ENCODE assay signal across 1 cellular context in genomic region chr2:46540496-46541342, GRCh38.
TF ChIP-seq lines count a peak whose summit lies in the region.

No MANE protein-coding gene starts in this region.

TF ChIP-seq in H1, 55 proteins besides CTCF, POLR2A, EP300 and RAD21:
- no peak for TF ChIP-seq SP1 (IDR thresholded peaks at IDR 0.05; ENCODE audit: low read depth, low read length)
- no peak for TF ChIP-seq ASH2L (IDR thresholded peaks at IDR 0.05; ENCODE audit: low read length)
- TF ChIP-seq MAX (IDR thresholded peaks at IDR 0.05) = no peak
- no peak for TF ChIP-seq GABPA (IDR thresholded peaks at IDR 0.05; ENCODE audit: borderline replicate concordance, insufficient read depth, low read length)
- TF ChIP-seq CHD1 (IDR thresholded peaks at IDR 0.05; ENCODE audit: low read depth, low read length) = no peak
- no peak for TF ChIP-seq SIN3A (conservative IDR thresholded peaks at IDR 0.05 in 1 of 2, IDR thresholded peaks at IDR 0.05 in 1 of 2; ENCODE audit: low read depth in 1 of 2, low read length in 2 of 2)
- TF ChIP-seq CTBP2 (IDR thresholded peaks at IDR 0.05; ENCODE audit: borderline replicate concordance, insufficient read depth, insufficient read length, low read length) = no peak
- TF ChIP-seq RBBP5 (IDR thresholded peaks at IDR 0.05; ENCODE audit: borderline replicate concordance, low read depth, low read length) = no peak
- TF ChIP-seq POU5F1 (IDR thresholded peaks at IDR 0.05; ENCODE audit: low read depth, low read length) = no peak
- no peak for TF ChIP-seq RXRA (IDR thresholded peaks at IDR 0.05; ENCODE audit: insufficient read depth, low read depth, low read length)
- no peak for TF ChIP-seq USF2 (IDR thresholded peaks at IDR 0.05; ENCODE audit: low read length)
- TF ChIP-seq SAP30 (IDR thresholded peaks at IDR 0.05; ENCODE audit: insufficient read depth, insufficient replicate concordance, low read length) = no peak
- no peak for TF ChIP-seq RNF2 (IDR thresholded peaks at IDR 0.05; ENCODE audit: borderline replicate concordance, low read depth, low read length, missing control alignments, poor library complexity, severe bottlenecking)
- TF ChIP-seq CBX8 (IDR thresholded peaks at IDR 0.05; ENCODE audit: borderline replicate concordance, low read depth, low read length) = no peak
- no peak for TF ChIP-seq PHF8 (conservative IDR thresholded peaks at IDR 0.05; ENCODE audit: low read depth, low read length)
- TF ChIP-seq TCF12 (IDR thresholded peaks at IDR 0.05; ENCODE audit: low read depth, low read length) = no peak
- no peak for TF ChIP-seq ATF3 (IDR thresholded peaks at IDR 0.05; ENCODE audit: insufficient read depth, low read depth, low read length)
- TF ChIP-seq SRF (IDR thresholded peaks at IDR 0.05; ENCODE audit: low read depth, low read length) = no peak
- TF ChIP-seq SIRT6 (IDR thresholded peaks at IDR 0.05; ENCODE audit: low read length) = no peak
